In the genomic region with DNA sequence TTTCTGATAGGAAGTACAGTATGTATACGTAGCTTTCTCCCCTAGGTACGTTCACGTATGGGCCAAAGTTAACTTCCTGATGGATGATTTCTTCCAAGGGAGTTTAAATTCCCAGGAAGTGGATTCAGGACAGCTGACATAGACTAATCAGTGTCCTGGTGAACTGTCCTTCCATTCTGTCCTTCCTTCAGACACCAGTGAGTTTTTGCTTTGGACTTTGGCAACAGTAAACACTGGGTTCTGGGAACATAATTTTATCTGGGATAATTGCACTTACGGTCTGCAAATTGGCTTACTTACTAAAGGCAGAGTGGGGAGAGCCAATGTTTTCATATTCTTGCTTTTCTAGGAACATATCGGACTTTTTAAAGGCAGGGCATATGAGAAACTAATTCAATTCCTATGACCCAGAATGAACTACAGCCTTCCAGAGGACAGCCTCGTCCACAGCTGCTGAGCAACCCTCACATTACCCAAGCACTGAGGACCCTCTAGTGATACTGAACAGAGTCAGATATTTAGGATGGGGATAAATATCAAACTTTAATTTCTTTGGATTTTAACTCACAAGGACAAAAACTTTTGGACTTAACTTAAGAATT, we compare ENCODE assay signal across 3 cellular contexts.
TF ChIP-seq lines count a peak whose summit lies in the region.

No MANE protein-coding gene starts in this region.

TF ChIP-seq in SK-N-SH, 30 proteins besides CTCF, POLR2A, EP300 and RAD21 (continued from another document):
- TF ChIP-seq, protein P1, sequence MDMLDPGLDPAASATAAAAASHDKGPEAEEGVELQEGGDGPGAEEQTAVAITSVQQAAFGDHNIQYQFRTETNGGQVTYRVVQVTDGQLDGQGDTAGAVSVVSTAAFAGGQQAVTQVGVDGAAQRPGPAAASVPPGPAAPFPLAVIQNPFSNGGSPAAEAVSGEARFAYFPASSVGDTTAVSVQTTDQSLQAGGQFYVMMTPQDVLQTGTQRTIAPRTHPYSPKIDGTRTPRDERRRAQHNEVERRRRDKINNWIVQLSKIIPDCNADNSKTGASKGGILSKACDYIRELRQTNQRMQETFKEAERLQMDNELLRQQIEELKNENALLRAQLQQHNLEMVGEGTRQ (IDR thresholded peaks at IDR 0.05; ENCODE audit: borderline replicate concordance, low read depth, low read length), result no peak

TF ChIP-seq in SK-N-SH treated with all-trans-retinoic acid at 6 μM for 48 hours, 23 proteins besides CTCF, POLR2A, EP300 and RAD21 (continued from another document):
- TF ChIP-seq, protein P2, sequence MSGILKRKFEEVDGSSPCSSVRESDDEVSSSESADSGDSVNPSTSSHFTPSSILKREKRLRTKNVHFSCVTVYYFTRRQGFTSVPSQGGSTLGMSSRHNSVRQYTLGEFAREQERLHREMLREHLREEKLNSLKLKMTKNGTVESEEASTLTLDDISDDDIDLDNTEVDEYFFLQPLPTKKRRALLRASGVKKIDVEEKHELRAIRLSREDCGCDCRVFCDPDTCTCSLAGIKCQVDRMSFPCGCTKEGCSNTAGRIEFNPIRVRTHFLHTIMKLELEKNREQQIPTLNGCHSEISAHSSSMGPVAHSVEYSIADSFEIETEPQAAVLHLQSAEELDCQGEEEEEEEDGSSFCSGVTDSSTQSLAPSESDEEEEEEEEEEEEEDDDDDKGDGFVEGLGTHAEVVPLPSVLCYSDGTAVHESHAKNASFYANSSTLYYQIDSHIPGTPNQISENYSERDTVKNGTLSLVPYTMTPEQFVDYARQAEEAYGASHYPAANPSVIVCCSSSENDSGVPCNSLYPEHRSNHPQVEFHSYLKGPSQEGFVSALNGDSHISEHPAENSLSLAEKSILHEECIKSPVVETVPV (CRISPR knock-in tag; IDR thresholded peaks at IDR 0.05), result no peak
- no peak for TF ChIP-seq TOX (CRISPR knock-in tag; IDR thresholded peaks at IDR 0.05; ENCODE audit: borderline replicate concordance)
- no peak for TF ChIP-seq ZNF70 (CRISPR knock-in tag; IDR thresholded peaks at IDR 0.05)
- no peak for TF ChIP-seq ISL1 (CRISPR knock-in tag; IDR thresholded peaks at IDR 0.05)

TF ChIP-seq in liver, 16 proteins besides CTCF, POLR2A, EP300 and RAD21 (continued from another document):
- TF ChIP-seq, protein P3, sequence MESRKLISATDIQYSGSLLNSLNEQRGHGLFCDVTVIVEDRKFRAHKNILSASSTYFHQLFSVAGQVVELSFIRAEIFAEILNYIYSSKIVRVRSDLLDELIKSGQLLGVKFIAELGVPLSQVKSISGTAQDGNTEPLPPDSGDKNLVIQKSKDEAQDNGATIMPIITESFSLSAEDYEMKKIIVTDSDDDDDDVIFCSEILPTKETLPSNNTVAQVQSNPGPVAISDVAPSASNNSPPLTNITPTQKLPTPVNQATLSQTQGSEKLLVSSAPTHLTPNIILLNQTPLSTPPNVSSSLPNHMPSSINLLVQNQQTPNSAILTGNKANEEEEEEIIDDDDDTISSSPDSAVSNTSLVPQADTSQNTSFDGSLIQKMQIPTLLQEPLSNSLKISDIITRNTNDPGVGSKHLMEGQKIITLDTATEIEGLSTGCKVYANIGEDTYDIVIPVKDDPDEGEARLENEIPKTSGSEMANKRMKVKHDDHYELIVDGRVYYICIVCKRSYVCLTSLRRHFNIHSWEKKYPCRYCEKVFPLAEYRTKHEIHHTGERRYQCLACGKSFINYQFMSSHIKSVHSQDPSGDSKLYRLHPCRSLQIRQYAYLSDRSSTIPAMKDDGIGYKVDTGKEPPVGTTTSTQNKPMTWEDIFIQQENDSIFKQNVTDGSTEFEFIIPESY (IDR thresholded peaks at IDR 0.05), result peak; percentile 50
- TF ChIP-seq, protein P4, sequence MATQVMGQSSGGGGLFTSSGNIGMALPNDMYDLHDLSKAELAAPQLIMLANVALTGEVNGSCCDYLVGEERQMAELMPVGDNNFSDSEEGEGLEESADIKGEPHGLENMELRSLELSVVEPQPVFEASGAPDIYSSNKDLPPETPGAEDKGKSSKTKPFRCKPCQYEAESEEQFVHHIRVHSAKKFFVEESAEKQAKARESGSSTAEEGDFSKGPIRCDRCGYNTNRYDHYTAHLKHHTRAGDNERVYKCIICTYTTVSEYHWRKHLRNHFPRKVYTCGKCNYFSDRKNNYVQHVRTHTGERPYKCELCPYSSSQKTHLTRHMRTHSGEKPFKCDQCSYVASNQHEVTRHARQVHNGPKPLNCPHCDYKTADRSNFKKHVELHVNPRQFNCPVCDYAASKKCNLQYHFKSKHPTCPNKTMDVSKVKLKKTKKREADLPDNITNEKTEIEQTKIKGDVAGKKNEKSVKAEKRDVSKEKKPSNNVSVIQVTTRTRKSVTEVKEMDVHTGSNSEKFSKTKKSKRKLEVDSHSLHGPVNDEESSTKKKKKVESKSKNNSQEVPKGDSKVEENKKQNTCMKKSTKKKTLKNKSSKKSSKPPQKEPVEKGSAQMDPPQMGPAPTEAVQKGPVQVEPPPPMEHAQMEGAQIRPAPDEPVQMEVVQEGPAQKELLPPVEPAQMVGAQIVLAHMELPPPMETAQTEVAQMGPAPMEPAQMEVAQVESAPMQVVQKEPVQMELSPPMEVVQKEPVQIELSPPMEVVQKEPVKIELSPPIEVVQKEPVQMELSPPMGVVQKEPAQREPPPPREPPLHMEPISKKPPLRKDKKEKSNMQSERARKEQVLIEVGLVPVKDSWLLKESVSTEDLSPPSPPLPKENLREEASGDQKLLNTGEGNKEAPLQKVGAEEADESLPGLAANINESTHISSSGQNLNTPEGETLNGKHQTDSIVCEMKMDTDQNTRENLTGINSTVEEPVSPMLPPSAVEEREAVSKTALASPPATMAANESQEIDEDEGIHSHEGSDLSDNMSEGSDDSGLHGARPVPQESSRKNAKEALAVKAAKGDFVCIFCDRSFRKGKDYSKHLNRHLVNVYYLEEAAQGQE (IDR thresholded peaks at IDR 0.05), result peak; percentile 50
- TF ChIP-seq FOXA2 (IDR thresholded peaks at IDR 0.05) (peak; percentile 82), TAF1 (conservative IDR thresholded peaks at IDR 0.05) (no peak)
- TF ChIP-seq, protein P5, sequence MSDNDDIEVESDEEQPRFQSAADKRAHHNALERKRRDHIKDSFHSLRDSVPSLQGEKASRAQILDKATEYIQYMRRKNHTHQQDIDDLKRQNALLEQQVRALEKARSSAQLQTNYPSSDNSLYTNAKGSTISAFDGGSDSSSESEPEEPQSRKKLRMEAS (IDR thresholded peaks at IDR 0.05), result no peak
